In genomic region chr2:97901862-97902261, GRCh38 we compare ENCODE assay signal across 35 cellular contexts.
"Had no signal": no experiment of that assay in that cellular context is flagged by ENCODE, and none has a peak within 500 bp of the region (broad histone marks: within the 10 kb centered on the region; RNA-seq: fewer than 3 reads in every experiment).

No MANE protein-coding gene starts in this region.

- DNase-seq: MG63, MM.1S, MV-4-11, NCI-H1048, NCI-H1092, NCI-H1092 treated with DMSO at 0.1 percent for 48 hours, NCI-H1105, NCI-H1105 treated with DMSO at 0.1 percent for 48 hours, NCI-H1417, NCI-H1417 treated with DMSO at 0.1 percent for 48 hours, NCI-H1436, NCI-H1436 treated with DMSO at 0.1 percent for 48 hours, NCI-H146, NCI-H1694, NCI-H1694 treated with DMSO at 0.1 percent for 48 hours, NCI-H187, NCI-H187 treated with DMSO at 0.1 percent for 48 hours, NCI-H1930, NCI-H2029, NCI-H2029 treated with DMSO at 0.1 percent for 48 hours, NCI-H2081, NCI-H2081 treated with DMSO at 0.1 percent for 48 hours, NCI-H2107, NCI-H2171, NCI-H2171 treated with DMSO at 0.1 percent for 48 hours, NCI-H2227 treated with DMSO at 0.1 percent for 48 hours, NCI-H226, NCI-H345, NCI-H446, NCI-H446 treated with DMSO at 0.1 percent for 48 hours, NCI-H510A, NCI-H510A treated with DMSO at 0.1 percent for 48 hours, NCI-H524, NCI-H524 treated with DMSO at 0.1 percent for 48 hours, NCI-H526 had no signal

- H3K4me3 ChIP-seq: MG63 had no signal

- H3K27me3 ChIP-seq: MG63 had no signal
